In the genomic region with DNA sequence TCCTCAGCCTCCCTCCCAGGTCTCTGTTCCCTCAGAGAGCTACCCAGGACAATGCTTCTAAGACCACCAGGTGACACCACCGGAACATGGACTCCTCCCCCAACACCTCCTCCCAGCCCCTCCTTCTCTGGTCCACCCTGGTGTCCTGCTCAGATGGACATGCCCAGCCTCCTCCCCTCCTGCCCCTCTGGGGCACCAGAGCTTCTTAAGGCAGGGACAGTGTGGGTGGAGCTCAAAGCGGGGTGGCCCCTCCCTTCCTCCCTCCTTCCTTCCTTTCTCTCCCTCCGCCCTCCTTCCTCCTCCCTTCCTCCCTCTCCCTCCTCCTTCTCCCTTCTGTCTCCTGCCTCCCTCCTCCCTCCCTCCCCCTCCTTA, we compare ENCODE assay signal across 9 cellular contexts. TPM values are rescaled to one million over a fixed set of nuclear protein-coding genes. Genes with fewer than 3 reads are reported as not detected.
DNase-seq lines count a peak whose midpoint lies in the region; ATAC-seq, FAIRE-seq and TF ChIP-seq lines count a peak whose summit lies in the region.
"Had no signal": no experiment of that assay in that cellular context is flagged by ENCODE, and none has a peak within 500 bp of the region (broad histone marks: within the 10 kb centered on the region; RNA-seq: fewer than 3 reads in every experiment).

No MANE protein-coding gene starts in this region.

- ATAC-seq in GM12878, result peak; percentile 46; the same call in 2 of the 3 replicates
- no peak for ATAC-seq in HepG2
- ATAC-seq in HG02852 (IDR thresholded peaks at IDR 0.05; ENCODE audit: unreplicated experiment), result no peak

- H3K4me1 ChIP-seq in cardiac muscle cell (ENCODE audit: low read depth) (peaks cover 10% of the 10 kb centered on the region), GM12878 (ENCODE audit: control insufficient read depth, insufficient read depth, low read length) (peaks cover 3% of the 10 kb centered on the region), HepG2 (ENCODE audit: insufficient read depth, low read length) (peaks cover 38% of the 10 kb centered on the region)
- H3K4me1 ChIP-seq: thyroid gland had no signal

- WGBS in GM12878 (ENCODE audit: insufficient coverage, insufficient replicate concordance, low lambda C conversion rate, missing lambda C conversion rate), result 27% methylated on average over 2 of the region's 3 CpGs
- WGBS in HepG2 (ENCODE audit: low lambda C conversion rate), result 36% methylated on average over 3 of the region's 3 CpGs

- FAIRE-seq in GM12878 (lab: Jason Lieb, UNC) (no peak), HepG2 (lab: Jason Lieb, UNC) (no peak)

- no peak for TF ChIP-seq EP300 in GM12878 (IDR thresholded peaks at IDR 0.05; ENCODE audit: borderline replicate concordance in 1 of 2, control insufficient read depth in 1 of 2, low read depth in 2 of 2, low read length in 2 of 2)
- no peak for TF ChIP-seq EP300 in HepG2 (IDR thresholded peaks at IDR 0.05; ENCODE audit: low read depth in 2 of 2, low read length in 2 of 2)
- TF ChIP-seq EP300 in HepG2 (CRISPR knock-in tag; IDR thresholded peaks at IDR 0.05; ENCODE audit: borderline replicate concordance), result no peak

- SMC1A ChIA-PET in GM12878 (lab: Charles Lee; ENCODE audit: uncharacterized antibody, unreplicated experiment), result no interaction called here

- TF ChIP-seq RAD21 in GM12878 (IDR thresholded peaks at IDR 0.05; ENCODE audit: insufficient read depth, low read depth, low read length), result no peak
- no peak for TF ChIP-seq RAD21 in HepG2 (CRISPR knock-in tag; IDR thresholded peaks at IDR 0.05)

- H3K79me2 ChIP-seq in GM12878 (ENCODE audit: control insufficient read depth, insufficient read depth, low read length) (no peaks in the 10 kb centered on the region), HepG2 (ENCODE audit: insufficient read depth, low read length) (no peaks in the 10 kb centered on the region)

- DNase-seq in cardiac muscle cell (ENCODE audit: low read depth in 1 of 2, low spot score in 1 of 2) (peak; percentile 12 to 75), cardiac septum (ENCODE audit: low spot score) (no peak), GM12878 (ENCODE audit: low read depth, low spot score) (no peak), HepG2 (ENCODE audit: low spot score) (no peak), DMS153 treated with DMSO at 0.1 percent for 48 hours (lab: John Stamatoyannopoulos, UW; ENCODE audit: unreplicated experiment) (no peak), activated T-cell treated with anti-CD3 and anti-CD28 coated beads for 4 hours (no peak)
- DNase-seq in stimulated activated CD4-positive, alpha-beta T cell treated with anti-CD3 and anti-CD28 coated beads, Interleukin-4, amount 100 ng/mL, for 1 hour, result no peak

- no peak for TF ChIP-seq POLR2A in GM12878 (IDR thresholded peaks at IDR 0.05; ENCODE audit: low read depth, low read length)
- no peak for TF ChIP-seq POLR2A in HepG2 (IDR thresholded peaks at IDR 0.05; ENCODE audit: insufficient read depth in 1 of 2, low read depth in 2 of 2, low read length in 2 of 2)

- H3K9me3 ChIP-seq in cardiac muscle cell (ENCODE audit: low read depth) (no peaks in the 10 kb centered on the region), GM12878 (replicated peaks; ENCODE audit: control insufficient read depth, insufficient read depth, low read length) (no peaks in the 10 kb centered on the region), HepG2 (ENCODE audit: low read length) (no peaks in the 10 kb centered on the region)
- H3K9me3 ChIP-seq: thyroid gland had no signal

- POLR2A ChIA-PET in GM12878 (lab: Charles Lee) (no interaction called here), HepG2 (lab: Yijun Ruan, JAX) (interaction anchor here (1.0 kb wide), 1 partner anchor 101 kb away, joined by 3 read pairs; the partner anchor contains the start of genes CTNS and SHPK)

- BruUV-seq in GM12878 (replicated peaks; lab: Mats Ljungman, UMichigan) (no TSS peak), HepG2 (replicated peaks; lab: Mats Ljungman, UMichigan) (no TSS peak)

- no peaks in the 10 kb centered on the region for H3K27me3 ChIP-seq in cardiac muscle cell
- no peaks in the 10 kb centered on the region for H3K27me3 ChIP-seq in GM12878 (replicated peaks in 1 of 2; ENCODE audit: control insufficient read depth in 2 of 2, insufficient read depth in 2 of 2, low read length in 1 of 2)
- no peaks in the 10 kb centered on the region for H3K27me3 ChIP-seq in HepG2 (ENCODE audit: control insufficient read depth in 1 of 2, insufficient read depth in 2 of 2, low read length in 2 of 2)
- H3K27me3 ChIP-seq: thyroid gland had no signal

- H2AFZ ChIP-seq in GM12878 (ENCODE audit: control insufficient read depth, low read depth, low read length) (peak overlapping the region; percentile 44; the same call in 1 of the 2 replicates), HepG2 (ENCODE audit: low read length) (no peak overlapping the region)

- H3K27ac ChIP-seq in cardiac muscle cell (no peak overlapping the region), GM12878 (ENCODE audit: control insufficient read depth, insufficient read depth) (no peak overlapping the region), HepG2 (ENCODE audit: extremely low read length, insufficient read depth, low read length) (no peak overlapping the region)
- H3K27ac ChIP-seq: thyroid gland had no signal

- TF ChIP-seq CTCF in cardiac muscle cell (IDR thresholded peaks at IDR 0.05; ENCODE audit: low read depth, low read length) (no peak), GM12878 (IDR thresholded peaks at IDR 0.05 in 2 of 3, conservative IDR thresholded peaks at IDR 0.05 in 1 of 3; ENCODE audit: control insufficient read depth in 2 of 3, extremely low read depth in 1 of 3, insufficient read depth in 1 of 3, low read depth in 3 of 3, low read length in 3 of 3) (no peak), HepG2 (CRISPR knock-in tag; IDR thresholded peaks at IDR 0.05) (no peak)

- intact Hi-C loops in cardiac septum (cut with DNase I), result loop anchor here (10.0 kb wide), 2 partner anchors 100 to 130 kb away; partner anchors contain the start of genes CTNS, EMC6, SHPK and TAX1BP3
- intact Hi-C loops in GM12878 (cut with micrococcal nuclease; ENCODE audit: unreplicated experiment), result no loop called here
- intact Hi-C loops in HepG2 (cut with micrococcal nuclease; ENCODE audit: unreplicated experiment), result loop anchor here (5.0 kb wide), 1 partner anchor 63 kb away; the partner anchor contains the start of gene SPATA22

- H3K9ac ChIP-seq in GM12878 (ENCODE audit: control insufficient read depth, insufficient read depth, low read length), result no peak overlapping the region
- no peak overlapping the region for H3K9ac ChIP-seq in HepG2 (ENCODE audit: insufficient read depth, low read depth, low read length)

- CTCF ChIA-PET in GM12878 (lab: Yijun Ruan, JAX), result interaction anchor here (0.6 kb wide), 1 partner anchor 24 kb away, joined by 3 read pairs; no protein-coding TSS in a partner anchor
- CTCF ChIA-PET in HepG2 (lab: Yijun Ruan, JAX; ENCODE audit: low intra/inter-chr PET ratio, low total read pairs), result no interaction called here

- H4K20me1 ChIP-seq in GM12878 (ENCODE audit: control insufficient read depth, insufficient read depth) (no peaks in the 10 kb centered on the region), HepG2 (ENCODE audit: insufficient read depth, low read length) (no peaks in the 10 kb centered on the region)

- in situ Hi-C loops in GM12878 (cut with MboI) (no loop called here), HepG2 (cut with HindIII; ENCODE audit: extremely low pct_ligation_motif_present, low pct_unique_long_range_greater_than_20kb) (no loop called here)

- H3K4me3 ChIP-seq in cardiac muscle cell, result no peak overlapping the region
- no peak overlapping the region for H3K4me3 ChIP-seq in GM12878
- H3K4me3 ChIP-seq in HepG2 (replicated peaks in 1 of 3; ENCODE audit: insufficient read depth in 1 of 3, low read depth in 2 of 3, low read length in 3 of 3), result no peak overlapping the region; a peak in 1 of 6 replicates

- RAD21 ChIA-PET in GM12878 (lab: Charles Lee; ENCODE audit: unreplicated experiment), result no interaction called here

- H3K4me2 ChIP-seq in GM12878 (ENCODE audit: control insufficient read depth, insufficient read depth) (no peak overlapping the region; the same call in 1 of the 2 replicates), HepG2 (ENCODE audit: low read depth, low read length) (peak overlapping the region; percentile 23; the same call in 1 of the 2 replicates)

- H3K36me3 ChIP-seq in cardiac muscle cell, result no peaks in the 10 kb centered on the region
- peaks cover 0 to 5% of the 10 kb centered on the region in 2 experiments; a peak in 2 of 4 replicates for H3K36me3 ChIP-seq in GM12878 (ENCODE audit: control insufficient read depth in 2 of 2, insufficient read depth in 2 of 2, low read length in 1 of 2)
- no peaks in the 10 kb centered on the region for H3K36me3 ChIP-seq in HepG2 (replicated peaks in 1 of 2; ENCODE audit: control insufficient read depth in 1 of 2, insufficient read depth in 2 of 2, low read length in 2 of 2)
- H3K36me3 ChIP-seq: thyroid gland had no signal

RNA-seq across cellular contexts. Expression of gene TRPV3, which starts 22.7 kb away (rescaled TPM):
- total RNA-seq in cardiac muscle cell (1.8 and 2.0 TPM in 2 replicates), cardiac septum (1.0 TPM), GM12878 (2014; rRNA removed) (2.7 and 3.7 TPM in 2 replicates), GM12878 (2014; rRNA removed; fragmentation: Illumina TruSeq; extraction: Trizol) (2.7 and 2.8 TPM in 2 replicates), GM12878 (2021) (3.6 and 5.2 TPM in 2 replicates), HepG2 (2016; rRNA removed; fragmentation: Illumina TruSeq; extraction: Trizol) (0.46 and 1.0 TPM in 2 replicates)
- polyA plus RNA-seq in cardiac muscle cell (1.1 and 1.2 TPM in 2 replicates), GM12878 (2011; rRNA removed) (8.7 and 12.0 TPM in 2 replicates), GM12878 (2014; fragmentation: Illumina TruSeq; extraction: Trizol) (3.3 and 4.1 TPM in 2 replicates), GM12878 (2014; fragmentation: Nextera tagmentation; extraction: Ambion mirVana) (under 1 TPM; 0.52 to 0.60 TPM), GM12878 (2014; rRNA removed) (4.4 and 4.5 TPM in 2 replicates), GM12878 (2016; fragmentation: Nextera tagmentation; extraction: Ambion mirVana) (1 to 10 TPM; 1.6 to 2.1 TPM), HepG2 (2011; rRNA removed) (0.40 and 0.90 TPM in 2 replicates)
- 74.5 and 76.8 TPM in 2 replicates for total RNA-seq in GM12878 (2013; cell fraction: nucleolus; rRNA removed)
- 5.5 TPM for polyA plus RNA-seq in GM12878 (2011; ENCODE audit: low read depth)
- 12.1 and 15.3 TPM in 2 replicates for polyA plus RNA-seq in GM12878 (2011; cell fraction: cytosol; rRNA removed)
- 37.3 and 39.1 TPM in 2 replicates for polyA plus RNA-seq in GM12878 (2011; cell fraction: nucleus; rRNA removed)
- 7.1 and 7.9 TPM in 2 replicates for polyA plus RNA-seq in GM12878 (2012)
- 19.7 and 20.9 TPM in 2 replicates for polyA minus RNA-seq in GM12878 (2011; rRNA and poly(A)+ RNA removed)
- polyA minus RNA-seq in GM12878 (2011; cell fraction: cytosol; rRNA and poly(A)+ RNA removed), result 5.2 and 7.4 TPM in 2 replicates
- polyA minus RNA-seq in GM12878 (2011; cell fraction: nucleus; rRNA and poly(A)+ RNA removed), result 18.5 and 22.5 TPM in 2 replicates
- total RNA-seq in HepG2 (2016; cell fraction: cytosol; rRNA removed; fragmentation: Illumina TruSeq; extraction: Trizol; ENCODE audit: low read depth), result 0.10 and 0.18 TPM in 2 replicates
- 0.65 and 0.82 TPM in 2 replicates for total RNA-seq in HepG2 (2016; cell fraction: insoluble cytoplasmic fraction; rRNA removed; fragmentation: Illumina TruSeq; extraction: Trizol)
- total RNA-seq in HepG2 (2016; cell fraction: membrane; rRNA removed; fragmentation: Illumina TruSeq; extraction: Trizol), result 0.14 and 0.34 TPM in 2 replicates
- 0.81 and 1.5 TPM in 2 replicates for total RNA-seq in HepG2 (2016; cell fraction: nucleus; rRNA removed; fragmentation: Illumina TruSeq; extraction: Trizol)
- 0.41 and 0.43 TPM in 2 replicates for polyA plus RNA-seq in HepG2 (2011; cell fraction: cytosol; rRNA removed)
- polyA plus RNA-seq in HepG2 (2011; cell fraction: nucleus; rRNA removed), result 1.8 and 2.7 TPM in 2 replicates
- polyA plus RNA-seq in HepG2 (2012), result 0.35 and 0.36 TPM in 2 replicates
- 0.03 and 0.05 TPM in 2 replicates for polyA plus RNA-seq in HepG2 (2016; cell fraction: cytosol; fragmentation: Illumina TruSeq; extraction: Trizol; ENCODE audit: low read depth)
- 0.23 and 0.37 TPM in 2 replicates for polyA plus RNA-seq in HepG2 (2016; cell fraction: insoluble cytoplasmic fraction; fragmentation: Illumina TruSeq; extraction: Trizol; ENCODE audit: low read depth)
- 0.09 and 0.27 TPM in 2 replicates for polyA plus RNA-seq in HepG2 (2016; cell fraction: membrane; fragmentation: Illumina TruSeq; extraction: Trizol; ENCODE audit: low read depth)
- polyA plus RNA-seq in HepG2 (2016; cell fraction: nucleus; fragmentation: Illumina TruSeq; extraction: Trizol; ENCODE audit: insufficient read depth, low read depth), result 1.4 and 2.5 TPM in 2 replicates
- polyA minus RNA-seq in HepG2 (2011; rRNA and poly(A)+ RNA removed; ENCODE audit: low replicate concordance), result 0.07 and 0.92 TPM in 2 replicates
- 1.2 TPM in 1 of 2 replicates, not detected in the other for polyA minus RNA-seq in HepG2 (2011; cell fraction: cytosol; rRNA and poly(A)+ RNA removed)
- polyA minus RNA-seq in HepG2 (2011; cell fraction: nucleus; rRNA and poly(A)+ RNA removed), result 0.99 and 1.2 TPM in 2 replicates

RNA-seq across cellular contexts. Expression of gene ASPA, which starts 59.1 kb away (rescaled TPM):
- total RNA-seq in cardiac muscle cell (not detected in 2 replicates), cardiac septum (0.94 TPM), GM12878 (2014; rRNA removed) (not detected in 2 replicates), GM12878 (2014; rRNA removed; fragmentation: Illumina TruSeq; extraction: Trizol) (not detected in 2 replicates), GM12878 (2021) (not detected in 2 replicates), HepG2 (2016; rRNA removed; fragmentation: Illumina TruSeq; extraction: Trizol) (not detected in 2 replicates)
- polyA plus RNA-seq in cardiac muscle cell (not detected in 2 replicates), GM12878 (2011; rRNA removed) (0.30 and 0.32 TPM in 2 replicates), GM12878 (2014; fragmentation: Illumina TruSeq; extraction: Trizol) (not detected in 2 replicates), GM12878 (2014; fragmentation: Nextera tagmentation; extraction: Ambion mirVana) (under 1 TPM in 1 of 2 experiments, not detected in 1; 0.04 TPM), GM12878 (2014; rRNA removed) (0.03 TPM in 1 of 2 replicates, not detected in the other), GM12878 (2016; fragmentation: Nextera tagmentation; extraction: Ambion mirVana) (not detected), HepG2 (2011; rRNA removed) (not detected in 2 replicates)
- total RNA-seq in GM12878 (2013; cell fraction: nucleolus; rRNA removed), result not detected in 2 replicates
- not detected for polyA plus RNA-seq in GM12878 (2011; ENCODE audit: low read depth)
- 0.02 and 0.09 TPM in 2 replicates for polyA plus RNA-seq in GM12878 (2011; cell fraction: cytosol; rRNA removed)
- polyA plus RNA-seq in GM12878 (2011; cell fraction: nucleus; rRNA removed), result 0.12 and 0.33 TPM in 2 replicates
- polyA plus RNA-seq in GM12878 (2012), result 0.14 TPM in 1 of 2 replicates, not detected in the other
- polyA minus RNA-seq in GM12878 (2011; rRNA and poly(A)+ RNA removed), result not detected in 2 replicates
- polyA minus RNA-seq in GM12878 (2011; cell fraction: cytosol; rRNA and poly(A)+ RNA removed), result not detected in 2 replicates
- 0.96 TPM in 1 of 2 replicates, not detected in the other for polyA minus RNA-seq in GM12878 (2011; cell fraction: nucleus; rRNA and poly(A)+ RNA removed)
- total RNA-seq in HepG2 (2016; cell fraction: cytosol; rRNA removed; fragmentation: Illumina TruSeq; extraction: Trizol; ENCODE audit: low read depth), result not detected in 2 replicates
- not detected in 2 replicates for total RNA-seq in HepG2 (2016; cell fraction: insoluble cytoplasmic fraction; rRNA removed; fragmentation: Illumina TruSeq; extraction: Trizol)
- total RNA-seq in HepG2 (2016; cell fraction: membrane; rRNA removed; fragmentation: Illumina TruSeq; extraction: Trizol), result not detected in 2 replicates
- total RNA-seq in HepG2 (2016; cell fraction: nucleus; rRNA removed; fragmentation: Illumina TruSeq; extraction: Trizol), result not detected in 2 replicates
- 0.01 TPM in 1 of 2 replicates, not detected in the other for polyA plus RNA-seq in HepG2 (2011; cell fraction: cytosol; rRNA removed)
- polyA plus RNA-seq in HepG2 (2011; cell fraction: nucleus; rRNA removed), result not detected in 2 replicates
- 0.09 and 0.13 TPM in 2 replicates for polyA plus RNA-seq in HepG2 (2012)
- not detected in 2 replicates for polyA plus RNA-seq in HepG2 (2016; cell fraction: cytosol; fragmentation: Illumina TruSeq; extraction: Trizol; ENCODE audit: low read depth)
- not detected in 2 replicates for polyA plus RNA-seq in HepG2 (2016; cell fraction: insoluble cytoplasmic fraction; fragmentation: Illumina TruSeq; extraction: Trizol; ENCODE audit: low read depth)
- not detected in 2 replicates for polyA plus RNA-seq in HepG2 (2016; cell fraction: membrane; fragmentation: Illumina TruSeq; extraction: Trizol; ENCODE audit: low read depth)
- polyA plus RNA-seq in HepG2 (2016; cell fraction: nucleus; fragmentation: Illumina TruSeq; extraction: Trizol; ENCODE audit: insufficient read depth, low read depth), result not detected in 2 replicates
- polyA minus RNA-seq in HepG2 (2011; rRNA and poly(A)+ RNA removed; ENCODE audit: low replicate concordance), result 0.02 TPM in 1 of 2 replicates, not detected in the other
- polyA minus RNA-seq in HepG2 (2011; cell fraction: cytosol; rRNA and poly(A)+ RNA removed), result not detected in 2 replicates
- not detected in 2 replicates for polyA minus RNA-seq in HepG2 (2011; cell fraction: nucleus; rRNA and poly(A)+ RNA removed)

Comparison
In these comparisons a context has a peak if more than half of its experiments do, and no peak if none do; other contexts are left out.
1. DNase-seq: peak in cardiac muscle cell (2 of 2); none in cardiac septum (single experiment), GM12878 (single experiment), HepG2 (single experiment), DMS153 treated with DMSO at 0.1 percent for 48 hours (single experiment), stimulated activated CD4-positive, alpha-beta T cell treated with anti-CD3 and anti-CD28 coated beads, Interleukin-4, amount 100 ng/mL, for 1 hour (single experiment) and activated T-cell treated with anti-CD3 and anti-CD28 coated beads for 4 hours (single experiment).